Comparison of ENCODE assay signal across 14 cellular contexts in genomic region chr3:49780080-49780967, GRCh38. TPM values are rescaled to one million over a fixed set of nuclear protein-coding genes. Genes with fewer than 3 reads are reported as not detected.
DNase-seq lines count a peak whose midpoint lies in the region; ATAC-seq and TF ChIP-seq lines count a peak whose summit lies in the region.
"Had no signal": no experiment of that assay in that cellular context is flagged by ENCODE, and none has a peak within 500 bp of the region (broad histone marks: within the 10 kb centered on the region; RNA-seq: fewer than 3 reads in every experiment).

No MANE protein-coding gene starts in this region.

- no peak overlapping the region for H4K91ac ChIP-seq in mesenchymal stem cell (ENCODE audit: low read length)

- peak overlapping the region in 1 of 2 donors; percentile 40 for H3K4me3 Mint-ChIP-seq in activated T-cell treated with anti-CD3 and anti-CD28 coated beads, Interleukin-2, amount 50 U/mL, for 72 hours
- H3K4me3 Mint-ChIP-seq in activated T-cell treated with anti-CD3 and anti-CD28 coated beads, Interleukin-2, amount 50 U/mL, for 4 hours: no peak overlapping the region
- H3K4me3 Mint-ChIP-seq in stimulated activated effector memory CD8-positive, alpha-beta T cell treated with anti-CD3 and anti-CD28 coated beads, Interleukin-12 subunit alpha, Interleukin-12 subunit beta, amount 100 ng/mL, for 72 hours: no peak overlapping the region

- H3K27me3 ChIP-seq in mesenchymal stem cell (ENCODE audit: control insufficient read depth in 1 of 2, insufficient read depth in 1 of 2, low read length in 2 of 2): no peaks in the 10 kb centered on the region
- no peaks in the 10 kb centered on the region for H3K27me3 ChIP-seq in aorta (ENCODE audit: control insufficient read depth in 1 of 2, insufficient read depth in 2 of 2, low read length in 1 of 2)
- no peaks in the 10 kb centered on the region for H3K27me3 ChIP-seq in smooth muscle cell (ENCODE audit: low read depth)
- H3K27me3 ChIP-seq: suprapubic skin had no signal

- H3K27ac ChIP-seq in mesenchymal stem cell (ENCODE audit: low read length, poor library complexity, severe bottlenecking) (peak overlapping the region; percentile 5), aorta (ENCODE audit: low read depth in 1 of 2, low read length in 2 of 2) (no peak overlapping the region), smooth muscle cell (ENCODE audit: low read depth) (no peak overlapping the region)
- H3K27ac ChIP-seq: suprapubic skin had no signal

- H2AFZ ChIP-seq in mesenchymal stem cell (ENCODE audit: low read depth, low read length) (no peak overlapping the region), smooth muscle cell (ENCODE audit: low read depth) (no peak overlapping the region)

- peaks cover 14% of the 10 kb centered on the region for H3K4me1 ChIP-seq in mesenchymal stem cell (ENCODE audit: control insufficient read depth, insufficient read depth, low read depth, low read length)
- H3K4me1 ChIP-seq in aorta (ENCODE audit: control insufficient read depth in 1 of 2, insufficient read depth in 2 of 2, low read length in 2 of 2): no peaks in the 10 kb centered on the region
- H3K4me1 ChIP-seq in smooth muscle cell (ENCODE audit: low read depth): peaks cover 15% of the 10 kb centered on the region

- no peak overlapping the region for H3K4me3 ChIP-seq in mesenchymal stem cell (ENCODE audit: insufficient read depth in 1 of 2, low read depth in 1 of 2, low read length in 2 of 2)
- no peak overlapping the region for H3K4me3 ChIP-seq in aorta (ENCODE audit: low read length in 2 of 2)
- H3K4me3 ChIP-seq in smooth muscle cell: no peak overlapping the region
- H3K4me3 ChIP-seq: suprapubic skin had no signal

- no peak overlapping the region for H3K23ac ChIP-seq in mesenchymal stem cell (ENCODE audit: low read length in 2 of 2)

- peak overlapping the region; percentile 81 for H3K27ac Mint-ChIP-seq in activated T-cell treated with anti-CD3 and anti-CD28 coated beads, Interleukin-2, amount 50 U/mL, for 72 hours
- peak overlapping the region; percentile 58 for H3K27ac Mint-ChIP-seq in stimulated activated effector memory CD8-positive, alpha-beta T cell treated with anti-CD3 and anti-CD28 coated beads, Interleukin-12 subunit alpha, Interleukin-12 subunit beta, amount 100 ng/mL, for 72 hours

- H3K9me3 Mint-ChIP-seq in activated T-cell treated with anti-CD3 and anti-CD28 coated beads, Interleukin-2, amount 50 U/mL, for 72 hours: no peaks in the 10 kb centered on the region
- H3K9me3 Mint-ChIP-seq in activated T-cell treated with anti-CD3 and anti-CD28 coated beads, Interleukin-2, amount 50 U/mL, for 4 hours: no peaks in the 10 kb centered on the region
- H3K9me3 Mint-ChIP-seq in stimulated activated effector memory CD8-positive, alpha-beta T cell treated with anti-CD3 and anti-CD28 coated beads, Interleukin-12 subunit alpha, Interleukin-12 subunit beta, amount 100 ng/mL, for 72 hours: no peaks in the 10 kb centered on the region

- H3K27me3 Mint-ChIP-seq in activated T-cell treated with anti-CD3 and anti-CD28 coated beads, Interleukin-2, amount 50 U/mL, for 72 hours (ENCODE audit: low read depth): no peaks in the 10 kb centered on the region
- H3K27me3 Mint-ChIP-seq in activated T-cell treated with anti-CD3 and anti-CD28 coated beads, Interleukin-2, amount 50 U/mL, for 4 hours (ENCODE audit: low read depth): no peaks in the 10 kb centered on the region

- WGBS in mesenchymal stem cell: 76% methylated on average over 4 of the region's 4 CpGs
- WGBS in aorta, 2 donors: 62 to 70% methylated on average over 4 of the region's 4 CpGs
- 91% methylated on average over 4 of the region's 4 CpGs for WGBS in smooth muscle cell (ENCODE audit: low lambda C conversion rate)

- no peak overlapping the region for H2AK5ac ChIP-seq in mesenchymal stem cell (ENCODE audit: low read length, severe bottlenecking)

- peaks cover 0 to 8% of the 10 kb centered on the region in 2 donors for H3K36me3 Mint-ChIP-seq in activated T-cell treated with anti-CD3 and anti-CD28 coated beads, Interleukin-2, amount 50 U/mL, for 72 hours (ENCODE audit: insufficient read depth in 2 of 2)
- peaks cover 14% of the 10 kb centered on the region for H3K36me3 Mint-ChIP-seq in activated T-cell treated with anti-CD3 and anti-CD28 coated beads, Interleukin-2, amount 50 U/mL, for 4 hours (ENCODE audit: insufficient read depth)
- H3K36me3 Mint-ChIP-seq in stimulated activated effector memory CD8-positive, alpha-beta T cell treated with anti-CD3 and anti-CD28 coated beads, Interleukin-12 subunit alpha, Interleukin-12 subunit beta, amount 100 ng/mL, for 72 hours: peaks cover 94% of the 10 kb centered on the region

- H3K18ac ChIP-seq in mesenchymal stem cell (ENCODE audit: low read depth in 1 of 2, low read length in 2 of 2): no peak overlapping the region

- H3K4ac ChIP-seq in mesenchymal stem cell (ENCODE audit: low read depth in 1 of 2, low read length in 2 of 2): no peak overlapping the region

- peaks cover 79% of the 10 kb centered on the region for H4K20me1 ChIP-seq in smooth muscle cell (ENCODE audit: low read depth)

- ATAC-seq in activated T-cell treated with anti-CD3 and anti-CD28 coated beads, Interleukin-2, amount 50 U/mL, for 72 hours (replicated peaks in 1 of 2): no peak
- no peak for ATAC-seq in activated T-cell treated with anti-CD3 and anti-CD28 coated beads, Interleukin-2, amount 50 U/mL, for 4 hours
- ATAC-seq in stimulated activated effector memory CD8-positive, alpha-beta T cell treated with anti-CD3 and anti-CD28 coated beads, Interleukin-12 subunit alpha, Interleukin-12 subunit beta, amount 100 ng/mL, for 72 hours: no peak
- ATAC-seq in aorta (ENCODE audit: low FRiP score): no peak

- peaks cover 44% of the 10 kb centered on the region for H3K4me1 Mint-ChIP-seq in activated T-cell treated with anti-CD3 and anti-CD28 coated beads, Interleukin-2, amount 50 U/mL, for 72 hours (ENCODE audit: low read depth)
- H3K4me1 Mint-ChIP-seq in activated T-cell treated with anti-CD3 and anti-CD28 coated beads, Interleukin-2, amount 50 U/mL, for 4 hours (ENCODE audit: low read depth): peaks cover 44% of the 10 kb centered on the region
- H3K4me1 Mint-ChIP-seq in stimulated activated effector memory CD8-positive, alpha-beta T cell treated with anti-CD3 and anti-CD28 coated beads, Interleukin-12 subunit alpha, Interleukin-12 subunit beta, amount 100 ng/mL, for 72 hours: peaks cover 31% of the 10 kb centered on the region

- intact Hi-C loops in aorta (cut with DNase I): loop anchor here in 1 of 2 donors (10.0 kb wide), 1 partner anchor 56 kb away; the partner anchor contains the start of gene GMPPB

- no peak overlapping the region for H2BK15ac ChIP-seq in mesenchymal stem cell (ENCODE audit: low read depth, poor library complexity, severe bottlenecking)

- H3K14ac ChIP-seq in mesenchymal stem cell (ENCODE audit: low read length in 2 of 2): no peak overlapping the region

- H3K9ac ChIP-seq in mesenchymal stem cell (ENCODE audit: low read length) (peak overlapping the region; percentile 30), smooth muscle cell (ENCODE audit: low read depth) (no peak overlapping the region)

- no peak for TF ChIP-seq CTCF in smooth muscle cell (IDR thresholded peaks at IDR 0.05; ENCODE audit: borderline replicate concordance, insufficient read depth, poor library complexity, severe bottlenecking)

- H3K79me1 ChIP-seq in mesenchymal stem cell (replicated peaks; ENCODE audit: low read length, poor library complexity, severe bottlenecking): peaks cover under 1% of the 10 kb centered on the region

- no peak for DNase-seq in activated T-cell treated with anti-CD3 and anti-CD28 coated beads, Interleukin-2, amount 50 U/mL, for 72 hours
- no peak for DNase-seq in activated T-cell treated with anti-CD3 and anti-CD28 coated beads, Interleukin-2, amount 50 U/mL, for 4 hours
- DNase-seq in amniotic epithelial cell (ENCODE audit: low read depth) (peak; percentile 52), mesenchymal stem cell (peak; percentile 37), aorta (no peak), NCI-H187 (lab: John Stamatoyannopoulos, UW) (no peak), smooth muscle cell (lab: John Stamatoyannopoulos, UW; ENCODE audit: unreplicated experiment) (no peak)
- DNase-seq in stimulated activated effector memory CD8-positive, alpha-beta T cell treated with anti-CD3 and anti-CD28 coated beads, Interleukin-12 subunit alpha, Interleukin-12 subunit beta, amount 100 ng/mL, for 72 hours (ENCODE audit: low spot score in 2 of 2): no peak
- DNase-seq: COR-L47; NK-92 treated with Interleukin-12 subunit alpha and Interleukin-12 subunit beta, amount 100 ng/mL, for 24 hours; Right ventricle myocardium superior had no signal

- H2BK5ac ChIP-seq in mesenchymal stem cell (ENCODE audit: low read depth, low read length, poor library complexity, severe bottlenecking): no peak overlapping the region

- peak overlapping the region in 1 of 2 experiments; percentile 10 for H2BK12ac ChIP-seq in mesenchymal stem cell (ENCODE audit: low read length in 2 of 2)

- H2BK120ac ChIP-seq in mesenchymal stem cell (ENCODE audit: low read depth, low read length): no peak overlapping the region

- H3K36me3 ChIP-seq in mesenchymal stem cell (ENCODE audit: control insufficient read depth in 1 of 2, insufficient read depth in 2 of 2, low read depth in 1 of 2, low read length in 2 of 2): peaks cover 39 to 46% of the 10 kb centered on the region in 2 experiments
- H3K36me3 ChIP-seq in aorta (ENCODE audit: control insufficient read depth in 1 of 2, insufficient read depth in 2 of 2, low read length in 1 of 2): peaks cover 0 to 3% of the 10 kb centered on the region in 2 donors
- H3K36me3 ChIP-seq in smooth muscle cell (ENCODE audit: low read depth): no peaks in the 10 kb centered on the region

- H3K9me3 ChIP-seq in mesenchymal stem cell (ENCODE audit: control insufficient read depth, low read length) (no peaks in the 10 kb centered on the region), aorta (ENCODE audit: control insufficient read depth, low read length) (no peaks in the 10 kb centered on the region), smooth muscle cell (replicated peaks; ENCODE audit: low read depth) (no peaks in the 10 kb centered on the region)
- H3K9me3 ChIP-seq: suprapubic skin had no signal

- peaks cover 99% of the 10 kb centered on the region for H3K79me2 ChIP-seq in smooth muscle cell (ENCODE audit: low read depth)

- H3F3A ChIP-seq in smooth muscle cell (ENCODE audit: low read depth): no peaks in the 10 kb centered on the region

- H3K4me2 ChIP-seq in mesenchymal stem cell (ENCODE audit: low read length, poor library complexity, severe bottlenecking): no peak overlapping the region
- no peak overlapping the region for H3K4me2 ChIP-seq in smooth muscle cell

- peak overlapping the region; percentile 19 for H4K8ac ChIP-seq in mesenchymal stem cell (ENCODE audit: low read length)

RNA-seq across cellular contexts. Expression of gene IP6K1, which starts 6.0 kb away (rescaled TPM):
- 10 to 100 TPM; 36.5 to 37.4 TPM for total RNA-seq in activated T-cell treated with anti-CD3 and anti-CD28 coated beads, Interleukin-2, amount 50 U/mL, for 72 hours
- total RNA-seq in activated T-cell treated with anti-CD3 and anti-CD28 coated beads, Interleukin-2, amount 50 U/mL, for 4 hours: 10 to 100 TPM; 37.2 to 39.0 (median 38.2) TPM
- 21.9 TPM for polyA plus RNA-seq in mesenchymal stem cell (2013, experiment 1 of 2)
- polyA plus RNA-seq in mesenchymal stem cell (2013, experiment 2 of 2): 23.3 TPM
- total RNA-seq in aorta (10 to 100 TPM; 36.5 to 40.2 TPM), smooth muscle cell (26.8 and 31.1 TPM in 2 replicates)
- polyA plus RNA-seq in aorta (10 to 100 TPM in 1 of 2 donors, 1 to 10 TPM in 1; 9.4 to 19.5 TPM), smooth muscle cell (23.0 and 24.6 TPM in 2 replicates)

RNA-seq across cellular contexts. Expression of gene CDHR4, which starts 19.3 kb away (rescaled TPM):
- under 1 TPM in 1 of 2 donors, not detected in 1; 0.39 TPM for total RNA-seq in activated T-cell treated with anti-CD3 and anti-CD28 coated beads, Interleukin-2, amount 50 U/mL, for 72 hours
- total RNA-seq in activated T-cell treated with anti-CD3 and anti-CD28 coated beads, Interleukin-2, amount 50 U/mL, for 4 hours: not detected
- polyA plus RNA-seq in mesenchymal stem cell (2013, experiment 1 of 2): 0.61 TPM
- polyA plus RNA-seq in mesenchymal stem cell (2013, experiment 2 of 2): 0.52 TPM
- total RNA-seq in aorta (1 to 10 TPM in 1 of 2 donors, under 1 TPM in 1; 0.26 to 1.1 TPM), smooth muscle cell (0.31 and 4.8 TPM in 2 replicates)
- polyA plus RNA-seq in aorta (1 to 10 TPM in 1 of 2 donors, not detected in 1; 5.0 TPM), smooth muscle cell (0.84 TPM in 1 of 2 replicates, not detected in the other)
- total RNA-seq: A172, frontal cortex, Right ventricle myocardium superior had no signal

RNA-seq across cellular contexts. Expression of gene INKA1, which starts 22.7 kb away (rescaled TPM):
- 1 to 10 TPM; 1.2 to 1.5 TPM for total RNA-seq in activated T-cell treated with anti-CD3 and anti-CD28 coated beads, Interleukin-2, amount 50 U/mL, for 72 hours
- 1 to 10 TPM; 1.4 to 1.8 (median 1.4) TPM for total RNA-seq in activated T-cell treated with anti-CD3 and anti-CD28 coated beads, Interleukin-2, amount 50 U/mL, for 4 hours
- 12.4 TPM for polyA plus RNA-seq in mesenchymal stem cell (2013, experiment 1 of 2)
- polyA plus RNA-seq in mesenchymal stem cell (2013, experiment 2 of 2): 13.4 TPM
- total RNA-seq in aorta (1 to 10 TPM; 5.5 to 8.8 TPM), smooth muscle cell (2.5 and 4.1 TPM in 2 replicates)
- polyA plus RNA-seq in aorta (10 to 100 TPM; 12.1 to 12.2 TPM), smooth muscle cell (7.3 and 8.1 TPM in 2 replicates)

RNA-seq across cellular contexts. Expression of gene UBA7, which starts 33.4 kb away (rescaled TPM):
- 10 to 100 TPM; 93.5 to 98.6 TPM for total RNA-seq in activated T-cell treated with anti-CD3 and anti-CD28 coated beads, Interleukin-2, amount 50 U/mL, for 72 hours
- total RNA-seq in activated T-cell treated with anti-CD3 and anti-CD28 coated beads, Interleukin-2, amount 50 U/mL, for 4 hours: 10 to 100 TPM; 27.7 to 28.7 (median 27.8) TPM
- 33.2 TPM for polyA plus RNA-seq in mesenchymal stem cell (2013, experiment 1 of 2)
- polyA plus RNA-seq in mesenchymal stem cell (2013, experiment 2 of 2): 32.7 TPM
- total RNA-seq in aorta: 100 to 1,000 TPM in 1 of 2 donors, 10 to 100 TPM in 1; 45.2 to 102 TPM
- 100 to 1,000 TPM in 1 of 2 donors, 10 to 100 TPM in 1; 34.7 to 199 TPM for polyA plus RNA-seq in aorta
- 0.94 and 6.9 TPM in 2 replicates for total RNA-seq in smooth muscle cell
- 6.6 and 10.3 TPM in 2 replicates for polyA plus RNA-seq in smooth muscle cell

RNA-seq across cellular contexts. Expression of gene GMPPB, which starts 56.6 kb away (rescaled TPM):
- total RNA-seq in activated T-cell treated with anti-CD3 and anti-CD28 coated beads, Interleukin-2, amount 50 U/mL, for 72 hours: 10 to 100 TPM; 22.3 to 33.4 TPM
- 10 to 100 TPM; 67.0 to 71.8 (median 67.4) TPM for total RNA-seq in activated T-cell treated with anti-CD3 and anti-CD28 coated beads, Interleukin-2, amount 50 U/mL, for 4 hours
- 16.4 TPM for polyA plus RNA-seq in mesenchymal stem cell (2013, experiment 1 of 2)
- 16.4 TPM for polyA plus RNA-seq in mesenchymal stem cell (2013, experiment 2 of 2)
- total RNA-seq in aorta: 10 to 100 TPM; 29.2 to 39.6 TPM
- 10 to 100 TPM; 13.4 to 24.6 TPM for polyA plus RNA-seq in aorta
- 21.1 and 21.3 TPM in 2 replicates for total RNA-seq in smooth muscle cell
- 68.3 and 74.8 TPM in 2 replicates for polyA plus RNA-seq in smooth muscle cell

Comparison
In these comparisons a context has a peak if more than half of its experiments do, and no peak if none do; other contexts are left out.
1. DNase-seq: peak in amniotic epithelial cell (single experiment) and mesenchymal stem cell (single experiment); none in activated T-cell treated with anti-CD3 and anti-CD28 coated beads, Interleukin-2, amount 50 U/mL, for 72 hours (0 of 2), activated T-cell treated with anti-CD3 and anti-CD28 coated beads, Interleukin-2, amount 50 U/mL, for 4 hours (single experiment), stimulated activated effector memory CD8-positive, alpha-beta T cell treated with anti-CD3 and anti-CD28 coated beads, Interleukin-12 subunit alpha, Interleukin-12 subunit beta, amount 100 ng/mL, for 72 hours (0 of 2), aorta (0 of 2), NCI-H187 (0 of 2) and smooth muscle cell (single experiment).